Comparison of ENCODE assay signal across 8 cellular contexts in the genomic region with DNA sequence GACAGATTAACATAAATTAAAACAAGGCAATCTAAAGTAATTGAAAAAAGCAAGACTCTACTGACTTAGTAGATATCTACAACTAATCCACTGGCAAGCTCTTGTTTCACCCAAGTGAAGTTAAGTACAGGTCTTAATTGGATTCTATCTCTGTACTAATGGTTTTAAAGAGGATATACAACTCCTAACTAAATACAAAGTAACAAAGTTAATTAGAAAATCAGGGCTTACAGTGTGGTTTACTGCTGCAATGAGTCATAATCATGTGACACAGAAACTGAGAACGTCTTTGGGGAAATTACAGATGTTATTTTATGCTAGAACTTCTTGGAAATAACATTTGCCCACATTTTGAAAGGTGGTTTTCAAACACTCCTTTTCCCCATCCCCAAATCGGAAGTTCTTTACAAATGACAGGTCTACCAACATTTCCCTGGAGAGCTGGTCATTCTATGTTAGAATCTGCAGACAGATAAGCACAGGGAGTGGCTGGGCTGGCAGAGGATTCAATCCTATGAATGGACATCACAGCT.
DNase-seq lines count a peak whose midpoint lies in the region; ATAC-seq and TF ChIP-seq lines count a peak whose summit lies in the region.

No MANE protein-coding gene starts in this region.

- 46 to 51% methylated on average over 2 of the region's 2 CpGs for WGBS in lower leg skin, 2 donors

- no peak for DNase-seq in activated T-helper 1 cell treated with anti-CD3 and anti-CD28 coated beads, Interleukin-12 subunit alpha, Interleukin-12 subunit beta, Interleukin-2, Interleukin-4 antibody, amounts not matched to agents 30 ng/mL and 10 ng/mL and 1 ng/mL, durations not matched to agents 14 hours and 24 hours and 36 hours (ENCODE audit: low spot score)
- DNase-seq in nephron progenitor cell = no peak
- no peak for DNase-seq in NCI-H1048 (lab: John Stamatoyannopoulos, UW)
- no peak for DNase-seq in left ventricle myocardium superior
- DNase-seq in lower leg skin (ENCODE audit: low spot score in 2 of 2) = no peak

- intact Hi-C loops in activated T-helper 1 cell treated with anti-CD3 and anti-CD28 coated beads, Interleukin-12 subunit alpha, Interleukin-12 subunit beta, Interleukin-2, Interleukin-4 antibody, amounts not matched to agents 30 ng/mL and 10 ng/mL and 1 ng/mL, durations not matched to agents 14 hours and 24 hours and 36 hours (cut with micrococcal nuclease) = no loop called here
- intact Hi-C loops in left ventricle myocardium superior (cut with micrococcal nuclease) (no loop called here), lower leg skin (cut with DNase I; ENCODE audit: low total_unique reads) (no loop called here)

- no peak overlapping the region for H3K4me3 ChIP-seq in lower leg skin (ENCODE audit: low read depth, poor library complexity, severe bottlenecking)

- no peaks in the 10 kb centered on the region for H3K27me3 Mint-ChIP-seq in activated T-helper 1 cell treated with anti-CD3 and anti-CD28 coated beads, Interleukin-12 subunit alpha, Interleukin-12 subunit beta, Interleukin-2, Interleukin-4 antibody, amounts not matched to agents 30 ng/mL and 10 ng/mL and 1 ng/mL, durations not matched to agents 14 hours and 24 hours and 36 hours (ENCODE audit: insufficient read depth)
- H3K27me3 Mint-ChIP-seq in nephron progenitor cell (ENCODE audit: low read depth, poor library complexity) = no peaks in the 10 kb centered on the region

- TF ChIP-seq CTCF in nephron progenitor cell (IDR thresholded peaks at IDR 0.05) = no peak
- no peak for TF ChIP-seq CTCF in lower leg skin (IDR thresholded peaks at IDR 0.05)

- H3K4me3 Mint-ChIP-seq in activated T-helper 1 cell treated with anti-CD3 and anti-CD28 coated beads, Interleukin-12 subunit alpha, Interleukin-12 subunit beta, Interleukin-2, Interleukin-4 antibody, amounts not matched to agents 30 ng/mL and 10 ng/mL and 1 ng/mL, durations not matched to agents 14 hours and 24 hours and 36 hours = no peak overlapping the region
- H3K4me3 Mint-ChIP-seq in nephron progenitor cell = no peak overlapping the region

- H3K9me3 Mint-ChIP-seq in activated T-helper 1 cell treated with anti-CD3 and anti-CD28 coated beads, Interleukin-12 subunit alpha, Interleukin-12 subunit beta, Interleukin-2, Interleukin-4 antibody, amounts not matched to agents 30 ng/mL and 10 ng/mL and 1 ng/mL, durations not matched to agents 14 hours and 24 hours and 36 hours = peaks cover 6% of the 10 kb centered on the region
- peaks cover 8% of the 10 kb centered on the region for H3K9me3 Mint-ChIP-seq in nephron progenitor cell

- H3K4me1 Mint-ChIP-seq in activated T-helper 1 cell treated with anti-CD3 and anti-CD28 coated beads, Interleukin-12 subunit alpha, Interleukin-12 subunit beta, Interleukin-2, Interleukin-4 antibody, amounts not matched to agents 30 ng/mL and 10 ng/mL and 1 ng/mL, durations not matched to agents 14 hours and 24 hours and 36 hours (ENCODE audit: low read depth) = peaks cover 12% of the 10 kb centered on the region
- H3K4me1 Mint-ChIP-seq in nephron progenitor cell = peaks cover 22% of the 10 kb centered on the region

- peaks cover 13% of the 10 kb centered on the region for H3K36me3 Mint-ChIP-seq in activated T-helper 1 cell treated with anti-CD3 and anti-CD28 coated beads, Interleukin-12 subunit alpha, Interleukin-12 subunit beta, Interleukin-2, Interleukin-4 antibody, amounts not matched to agents 30 ng/mL and 10 ng/mL and 1 ng/mL, durations not matched to agents 14 hours and 24 hours and 36 hours (ENCODE audit: low read depth)
- H3K36me3 Mint-ChIP-seq in nephron progenitor cell (ENCODE audit: low read depth) = peaks cover 41% of the 10 kb centered on the region

- TF ChIP-seq POLR2A in lower leg skin (IDR thresholded peaks at IDR 0.05) = no peak

- peak overlapping the region; percentile 35 for H3K27ac Mint-ChIP-seq in activated T-helper 1 cell treated with anti-CD3 and anti-CD28 coated beads, Interleukin-12 subunit alpha, Interleukin-12 subunit beta, Interleukin-2, Interleukin-4 antibody, amounts not matched to agents 30 ng/mL and 10 ng/mL and 1 ng/mL, durations not matched to agents 14 hours and 24 hours and 36 hours
- peak overlapping the region; percentile 58 for H3K27ac Mint-ChIP-seq in nephron progenitor cell

- ATAC-seq in GM18907 (IDR thresholded peaks at IDR 0.05; ENCODE audit: unreplicated experiment) = peak; percentile 77
- peak; percentile 58 for ATAC-seq in HG03066 (IDR thresholded peaks at IDR 0.05; ENCODE audit: low read depth, unreplicated experiment)
- no peak for ATAC-seq in left ventricle myocardium superior
- ATAC-seq in HG03521 (IDR thresholded peaks at IDR 0.05; ENCODE audit: unreplicated experiment) = no peak

Comparison
In these comparisons a context has a peak if more than half of its experiments do, and no peak if none do; other contexts are left out.
1. ATAC-seq: peak in GM18907 (single experiment) and HG03066 (single experiment); none in left ventricle myocardium superior (single experiment) and HG03521 (single experiment).